In the genomic region with DNA sequence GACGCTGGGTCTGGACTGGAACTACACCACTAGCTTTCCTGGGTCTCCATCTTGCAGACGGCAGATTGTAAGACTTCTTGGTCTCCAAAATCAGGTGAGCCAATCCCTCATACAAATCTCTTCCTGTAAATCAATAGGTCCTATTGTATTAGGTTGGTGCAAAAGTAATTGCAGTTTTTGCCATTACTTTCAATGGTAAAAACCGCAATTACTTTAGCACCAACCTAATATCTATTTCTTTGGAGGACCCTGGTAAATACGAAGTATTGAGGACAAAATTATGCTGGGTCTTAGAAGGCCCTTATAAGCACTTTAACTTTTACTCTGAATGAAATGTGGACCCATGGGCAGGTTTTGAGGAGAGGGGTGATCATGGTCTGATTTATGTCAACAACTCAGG, we compare ENCODE assay signal across 29 cellular contexts.
"Had no signal": no experiment of that assay in that cellular context is flagged by ENCODE, and none has a peak within 500 bp of the region (broad histone marks: within the 10 kb centered on the region; RNA-seq: fewer than 3 reads in every experiment).

No MANE protein-coding gene starts in this region.

- DNase-seq: colonic mucosa; cortex of kidney; dermis blood vessel endothelial cell; dorsolateral prefrontal cortex; effector CD4-positive, alpha-beta T cell; effector CD8-positive, alpha-beta T cell; effector memory CD4-positive, alpha-beta T cell; effector memory CD8-positive, alpha-beta T cell; endodermal cell; erythroblast; esophagus squamous epithelium; foreskin fibroblast; foreskin keratinocyte; foreskin melanocyte; gastrocnemius medialis; glutamatergic neuron; head of caudate nucleus; heart left ventricle; heart right ventricle had no signal

- H3K4me3 Mint-ChIP-seq: dendritic cell treated with granulocyte-macrophage colony-stimulating factor and Interleukin-4, amounts not matched to agents 40 ng/mL and 50 ng/mL, for 4 days; effector memory CD8-positive, alpha-beta T cell; endodermal cell had no signal

- H3K27ac Mint-ChIP-seq: dendritic cell treated with granulocyte-macrophage colony-stimulating factor and Interleukin-4, amounts not matched to agents 40 ng/mL and 50 ng/mL, for 4 days; effector memory CD8-positive, alpha-beta T cell; endodermal cell had no signal

- H3K4me1 ChIP-seq: colonic mucosa, esophagus muscularis mucosa, foreskin keratinocyte, gastrocnemius medialis, gastroesophageal sphincter had no signal

- H3K9me3 Mint-ChIP-seq: dendritic cell treated with granulocyte-macrophage colony-stimulating factor and Interleukin-4, amounts not matched to agents 40 ng/mL and 50 ng/mL, for 4 days; endodermal cell had no signal

- H3K27me3 Mint-ChIP-seq: dendritic cell treated with granulocyte-macrophage colony-stimulating factor and Interleukin-4, amounts not matched to agents 40 ng/mL and 50 ng/mL, for 4 days had no signal

- H3K36me3 ChIP-seq: colonic mucosa, esophagus muscularis mucosa, esophagus squamous epithelium, gastrocnemius medialis, gastroesophageal sphincter, heart left ventricle, heart right ventricle had no signal

- FAIRE-seq: colon, endometrium, endothelial cell of umbilical vein, frontal cortex had no signal

- H3K4me3 ChIP-seq: colonic mucosa, coronary artery, dorsolateral prefrontal cortex, esophagus muscularis mucosa, esophagus squamous epithelium, gastrocnemius medialis, gastroesophageal sphincter, heart left ventricle, heart right ventricle had no signal

- H3K4me1 Mint-ChIP-seq: endodermal cell had no signal

- ATAC-seq: effector memory CD8-positive, alpha-beta T cell; esophagus mucosa; foreskin keratinocyte; gastrocnemius medialis; gastroesophageal sphincter; heart left ventricle; heart right ventricle had no signal

- H3K27ac ChIP-seq: colonic mucosa, coronary artery, dorsolateral prefrontal cortex, epithelial cell of prostate, esophagus muscularis mucosa, esophagus squamous epithelium, foreskin keratinocyte, gastrocnemius medialis, gastroesophageal sphincter, heart left ventricle, heart right ventricle had no signal

- H3K27me3 ChIP-seq: colonic mucosa, esophagus muscularis mucosa, esophagus squamous epithelium, foreskin keratinocyte, gastrocnemius medialis, heart left ventricle, heart right ventricle had no signal

- H3K9me3 ChIP-seq: colonic mucosa, esophagus muscularis mucosa, esophagus squamous epithelium, gastrocnemius medialis, gastroesophageal sphincter, heart left ventricle had no signal
